Comparison of ENCODE assay signal across 1 cellular context in the genomic region with DNA sequence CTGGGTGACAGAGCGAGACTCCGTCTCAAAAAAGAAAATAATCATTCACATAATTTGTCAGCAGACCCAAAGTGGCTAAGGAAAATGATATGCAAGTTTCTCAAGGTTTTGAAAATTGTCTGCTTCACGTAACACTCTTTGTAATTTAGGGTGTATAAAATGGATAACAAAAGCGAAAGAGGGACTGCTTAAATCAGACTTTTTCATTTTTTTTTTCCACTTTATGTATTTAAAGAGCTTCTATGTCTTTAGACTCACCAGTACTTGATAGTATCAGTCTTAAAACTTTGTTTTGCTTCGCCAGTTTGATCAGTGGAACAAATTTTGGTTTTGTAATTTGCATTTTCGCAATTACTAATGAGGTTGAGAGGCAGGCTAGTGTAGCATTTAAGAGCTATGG.
TF ChIP-seq lines count a peak whose summit lies in the region.

No MANE protein-coding gene starts in this region.

TF ChIP-seq in GM23338, 12 proteins besides CTCF, POLR2A, EP300 and RAD21:
- no peak for TF ChIP-seq EZH2phosphoT487 (IDR thresholded peaks at IDR 0.05; ENCODE audit: unreplicated experiment)
- no peak for TF ChIP-seq ZNF114 (CRISPR knock-in tag; IDR thresholded peaks at IDR 0.05)
- TF ChIP-seq CREB1 (CRISPR knock-in tag; IDR thresholded peaks at IDR 0.05; ENCODE audit: low read depth) = no peak
- no peak for TF ChIP-seq POLR2AphosphoS5 (IDR thresholded peaks at IDR 0.05; ENCODE audit: low read depth)
- no peak for TF ChIP-seq STAT1 (IDR thresholded peaks at IDR 0.05; ENCODE audit: unreplicated experiment)
- TF ChIP-seq EZH2 (IDR thresholded peaks at IDR 0.05; ENCODE audit: low read depth, unreplicated experiment) = no peak
